In the genomic region with DNA sequence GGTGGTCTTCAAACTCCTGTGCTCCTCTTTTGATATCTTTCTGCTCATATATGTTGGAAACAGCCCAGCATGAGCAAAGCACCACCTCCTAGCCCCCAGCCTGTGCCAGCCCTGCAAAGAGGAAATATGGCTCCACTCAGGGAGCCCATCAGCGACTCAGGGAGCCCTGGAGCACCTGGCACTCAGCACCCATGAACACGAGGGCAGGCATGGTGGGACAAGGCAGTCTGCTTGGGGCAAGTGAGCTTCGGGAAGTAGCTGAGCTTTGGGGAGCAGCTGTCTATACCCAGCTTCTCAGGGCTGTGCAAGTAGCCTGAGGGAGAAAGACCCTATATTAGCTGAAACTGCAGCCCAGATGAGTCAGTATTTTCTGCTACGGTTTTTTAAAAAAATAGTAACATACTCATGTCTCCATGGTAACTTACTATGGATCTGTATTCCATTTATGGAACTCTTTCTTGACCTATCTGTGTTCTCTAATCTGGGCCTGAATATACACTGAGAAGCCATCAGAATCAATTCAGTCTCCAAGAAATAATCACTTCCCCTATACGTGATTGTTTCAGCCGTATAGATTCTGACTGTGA, we compare ENCODE assay signal across 10 cellular contexts. TPM values are rescaled to one million over a fixed set of nuclear protein-coding genes. Genes with fewer than 3 reads are reported as not detected.
DNase-seq lines count a peak whose midpoint lies in the region; ATAC-seq and TF ChIP-seq lines count a peak whose summit lies in the region.
"Had no signal": no experiment of that assay in that cellular context is flagged by ENCODE, and none has a peak within 500 bp of the region (broad histone marks: within the 10 kb centered on the region; RNA-seq: fewer than 3 reads in every experiment).

No MANE protein-coding gene starts in this region.

- H3K9ac ChIP-seq in BLaER1, result no peak overlapping the region

- DNase-seq in HFFc6, result peak; percentile 25
- DNase-seq in caudate nucleus (lab: John Stamatoyannopoulos, UW), result no peak
- DNase-seq in naive thymus-derived CD4-positive, alpha-beta T cell, result no peak
- no peak for DNase-seq in GM13977 (ENCODE audit: low spot score)

- CTCF ChIA-PET in naive thymus-derived CD4-positive, alpha-beta T cell (lab: Charles Lee), result interaction anchor here (0.6 to 1.6 kb wide), 3 partner anchors 28 to 369 kb away, joined by 4 to 9 read pairs (median 5); no protein-coding TSS in a partner anchor

- no peaks in the 10 kb centered on the region for H3K9me3 ChIP-seq in BLaER1
- no peaks in the 10 kb centered on the region for H3K9me3 ChIP-seq in naive thymus-derived CD4-positive, alpha-beta T cell (ENCODE audit: control insufficient read depth in 2 of 3, low read length in 3 of 3)
- H3K9me3 ChIP-seq: left lung, SJSA1 had no signal

- no peak for ATAC-seq in naive thymus-derived CD4-positive, alpha-beta T cell
- ATAC-seq in HG02973 (IDR thresholded peaks at IDR 0.05; ENCODE audit: unreplicated experiment), result no peak
- ATAC-seq in HG03354 (IDR thresholded peaks at IDR 0.05; ENCODE audit: poor library complexity, severe bottlenecking, unreplicated experiment), result no peak
- no peak for ATAC-seq in HG03520 (IDR thresholded peaks at IDR 0.05; ENCODE audit: unreplicated experiment)

- TF ChIP-seq CTCF in HFFc6 (IDR thresholded peaks at IDR 0.05) (no peak), GM13977 (IDR thresholded peaks at IDR 0.05; ENCODE audit: extremely low read depth, insufficient read depth, missing control alignments) (no peak)

- peak overlapping the region; percentile 29; the same call in 1 of the 2 replicates for H3K27ac Mint-ChIP-seq in HFFc6
- H3K27ac Mint-ChIP-seq in naive thymus-derived CD4-positive, alpha-beta T cell, result peak overlapping the region in 3 of 9 donors; percentile 65 to 95 (median 73)

- peaks cover under 1% of the 10 kb centered on the region; the same call in 1 of the 2 replicates for H3K36me3 ChIP-seq in BLaER1
- H3K36me3 ChIP-seq in naive thymus-derived CD4-positive, alpha-beta T cell (ENCODE audit: control insufficient read depth in 2 of 3, insufficient read depth in 3 of 3, low read length in 3 of 3), result peaks cover 0 to 7% (median 0%) of the 10 kb centered on the region in 3 experiments

- H3K4me2 ChIP-seq in BLaER1, result peak overlapping the region; percentile 93

- peaks cover 4% of the 10 kb centered on the region; the same call in 1 of the 2 replicates for H3K27me3 Mint-ChIP-seq in HFFc6 (ENCODE audit: insufficient read depth)
- H3K27me3 Mint-ChIP-seq in naive thymus-derived CD4-positive, alpha-beta T cell, result peaks cover 0 to 5% (median 4%) of the 10 kb centered on the region in 5 donors

- H4K20me1 ChIP-seq in BLaER1, result peaks cover 30% of the 10 kb centered on the region

- intact Hi-C loops in naive thymus-derived CD4-positive, alpha-beta T cell (cut with micrococcal nuclease), result loop anchor here (2.0 to 10.0 kb wide), 3 partner anchors 23 to 641 kb away; partner anchors contain the start of gene LCA5L (in 1 of the 2)

- peaks cover 36% of the 10 kb centered on the region for H3K4me1 ChIP-seq in BLaER1
- peaks cover 3 to 9% of the 10 kb centered on the region in 2 donors for H3K4me1 ChIP-seq in naive thymus-derived CD4-positive, alpha-beta T cell (ENCODE audit: control insufficient read depth in 2 of 2, insufficient read depth in 2 of 2, low read length in 2 of 2)

- peaks cover 44% of the 10 kb centered on the region for H3K4me1 Mint-ChIP-seq in HFFc6 (ENCODE audit: low read depth)
- H3K4me1 Mint-ChIP-seq in naive thymus-derived CD4-positive, alpha-beta T cell, result peaks cover 12 to 30% (median 29%) of the 10 kb centered on the region in 7 donors

- H3K4me3 Mint-ChIP-seq in HFFc6, result no peak overlapping the region
- peak overlapping the region; percentile 82 to 97 (median 89) for H3K4me3 Mint-ChIP-seq in naive thymus-derived CD4-positive, alpha-beta T cell

- no peaks in the 10 kb centered on the region for H3K27me3 ChIP-seq in BLaER1
- H3K27me3 ChIP-seq in naive thymus-derived CD4-positive, alpha-beta T cell (ENCODE audit: control insufficient read depth in 2 of 2, insufficient read depth in 2 of 2, low read length in 2 of 2), result no peaks in the 10 kb centered on the region
- H3K27me3 ChIP-seq: left lung, SJSA1 had no signal

- H3K4me3 ChIP-seq in BLaER1, result peak overlapping the region; percentile 96; the same call in 1 of the 2 replicates
- H3K4me3 ChIP-seq in naive thymus-derived CD4-positive, alpha-beta T cell (ENCODE audit: low read length), result no peak overlapping the region

- H3K9me3 Mint-ChIP-seq in HFFc6, result no peaks in the 10 kb centered on the region
- H3K9me3 Mint-ChIP-seq in naive thymus-derived CD4-positive, alpha-beta T cell, result no peaks in the 10 kb centered on the region

- H3K36me3 Mint-ChIP-seq in HFFc6 (ENCODE audit: low read depth), result peaks cover 20% of the 10 kb centered on the region
- peaks cover 0 to 13% (median 1%) of the 10 kb centered on the region in 5 donors for H3K36me3 Mint-ChIP-seq in naive thymus-derived CD4-positive, alpha-beta T cell

- POLR2A ChIA-PET in naive thymus-derived CD4-positive, alpha-beta T cell (lab: Charles Lee), result no interaction called here

- in situ Hi-C loops in GM13977 (cut with MboI; ENCODE audit: low pct_unique_long_range_greater_than_20kb, low sequenced_read_pairs, unreplicated experiment), result no loop called here

- no peak overlapping the region for H3K27ac ChIP-seq in BLaER1
- H3K27ac ChIP-seq in caudate nucleus (ENCODE audit: low read depth, low read length), result peak overlapping the region; percentile 86
- no peak overlapping the region for H3K27ac ChIP-seq in naive thymus-derived CD4-positive, alpha-beta T cell (ENCODE audit: low read depth, low read length)
- H3K27ac ChIP-seq: SJSA1 had no signal

RNA-seq across cellular contexts. Expression of gene ETS2, which starts 1.6 kb away (rescaled TPM):
- total RNA-seq in HFFc6 (2021; fragmentation: NEBNext Ultra II Directional; extraction: Animal tissue kit (Norgen Biotek cat#: 25700)), result 10 to 100 TPM; 23.2 to 33.3 (median 29.0) TPM
- total RNA-seq in naive thymus-derived CD4-positive, alpha-beta T cell, result 10 to 100 TPM; 15.6 to 61.1 (median 20.9) TPM
- 1 to 10 TPM; 3.4 to 9.7 TPM for polyA plus RNA-seq in naive thymus-derived CD4-positive, alpha-beta T cell
